ENCODE assay signal across 8 cellular contexts in genomic region chr11:47004595-47005033, GRCh38.
DNase-seq lines count a peak whose midpoint lies in the region; ATAC-seq and TF ChIP-seq lines count a peak whose summit lies in the region.

No MANE protein-coding gene starts in this region.

- no peaks in the 10 kb centered on the region for H3K36me3 ChIP-seq in RWPE2 (ENCODE audit: low read depth)
- no peaks in the 10 kb centered on the region for H3K36me3 ChIP-seq in esophagus muscularis mucosa
- H3K36me3 ChIP-seq in muscle layer of duodenum (ENCODE audit: control insufficient read depth in 1 of 2, insufficient read depth in 2 of 2, low read length in 2 of 2): no peaks in the 10 kb centered on the region

- TF ChIP-seq POLR2A in esophagus muscularis mucosa (IDR thresholded peaks at IDR 0.05; ENCODE audit: low read depth): no peak

- H3K27me3 ChIP-seq in RWPE2 (ENCODE audit: insufficient read depth, poor library complexity, severe bottlenecking): no peaks in the 10 kb centered on the region
- no peaks in the 10 kb centered on the region for H3K27me3 ChIP-seq in esophagus muscularis mucosa
- no peaks in the 10 kb centered on the region for H3K27me3 ChIP-seq in muscle layer of duodenum (ENCODE audit: low read depth, low read length)

- H3K4me3 ChIP-seq in AG10803 (ENCODE audit: low read length): no peak overlapping the region
- H3K4me3 ChIP-seq in RWPE2 (ENCODE audit: severe bottlenecking): no peak overlapping the region
- no peak overlapping the region for H3K4me3 ChIP-seq in esophagus muscularis mucosa
- no peak overlapping the region for H3K4me3 ChIP-seq in muscle layer of duodenum (ENCODE audit: low read depth in 1 of 2, low read length in 2 of 2)

- no peaks in the 10 kb centered on the region for H3K9me3 ChIP-seq in RWPE2 (ENCODE audit: severe bottlenecking)
- H3K9me3 ChIP-seq in esophagus muscularis mucosa: no peaks in the 10 kb centered on the region
- H3K9me3 ChIP-seq in muscle layer of duodenum (ENCODE audit: control insufficient read depth in 1 of 2, low read length in 2 of 2): no peaks in the 10 kb centered on the region

- TF ChIP-seq CTCF in AG10803 (conservative IDR thresholded peaks at IDR 0.05; ENCODE audit: low read length) (no peak), RWPE2 (IDR thresholded peaks at IDR 0.05; ENCODE audit: poor library complexity, severe bottlenecking) (no peak), esophagus muscularis mucosa (IDR thresholded peaks at IDR 0.05) (no peak)

- intact Hi-C loops in esophagus muscularis mucosa (cut with DNase I): loop anchor here (5.0 kb wide), 2 partner anchors 82 to 148 kb away; no protein-coding TSS in a partner anchor

- no peak overlapping the region for H3K27ac ChIP-seq in RWPE2 (ENCODE audit: poor library complexity, severe bottlenecking)
- H3K27ac ChIP-seq in esophagus muscularis mucosa (replicated peaks in 1 of 4): peak overlapping the region; percentile 55 to 81 (median 70)
- H3K27ac ChIP-seq in muscle layer of duodenum (ENCODE audit: low read length): peak overlapping the region; percentile 46

- no peak for TF ChIP-seq EP300 in esophagus muscularis mucosa (IDR thresholded peaks at IDR 0.05)

- ATAC-seq in HG03103 (IDR thresholded peaks at IDR 0.05; ENCODE audit: low read depth, unreplicated experiment) (peak; percentile 49), RWPE2 (ENCODE audit: low read depth) (peak; percentile 48)

- H3K4me1 ChIP-seq in RWPE2 (ENCODE audit: insufficient read depth, poor library complexity, severe bottlenecking) (no peaks in the 10 kb centered on the region), esophagus muscularis mucosa (peaks cover 27 to 54% (median 43%) of the 10 kb centered on the region in 4 donors), muscle layer of duodenum (ENCODE audit: control insufficient read depth in 1 of 2, insufficient read depth in 2 of 2, low read length in 2 of 2) (peaks cover 18 to 42% of the 10 kb centered on the region in 2 donors)

- DNase-seq in AG10803 (ENCODE audit: low read depth) (peak; percentile 98), RWPE2 (ENCODE audit: low spot score) (no peak), esophagus muscularis mucosa (ENCODE audit: extremely low spot score) (peak; percentile 93), NCI-H187 (lab: John Stamatoyannopoulos, UW) (no peak), LoVo (ENCODE audit: low spot score) (no peak)
- no peak for DNase-seq in stimulated activated CD4-positive, alpha-beta T cell treated with anti-CD3 and anti-CD28 coated beads, Interleukin-15, amount 100 ng/mL, for 24 hours

Comparison
In these comparisons a context has a peak if more than half of its experiments do, and no peak if none do; other contexts are left out.
1. DNase-seq: peak in AG10803 (single experiment) and esophagus muscularis mucosa (single experiment); none in RWPE2 (single experiment), NCI-H187 (0 of 2), LoVo (single experiment) and stimulated activated CD4-positive, alpha-beta T cell treated with anti-CD3 and anti-CD28 coated beads, Interleukin-15, amount 100 ng/mL, for 24 hours (single experiment).